Comparison of ENCODE assay signal across 8 cellular contexts in the genomic region with DNA sequence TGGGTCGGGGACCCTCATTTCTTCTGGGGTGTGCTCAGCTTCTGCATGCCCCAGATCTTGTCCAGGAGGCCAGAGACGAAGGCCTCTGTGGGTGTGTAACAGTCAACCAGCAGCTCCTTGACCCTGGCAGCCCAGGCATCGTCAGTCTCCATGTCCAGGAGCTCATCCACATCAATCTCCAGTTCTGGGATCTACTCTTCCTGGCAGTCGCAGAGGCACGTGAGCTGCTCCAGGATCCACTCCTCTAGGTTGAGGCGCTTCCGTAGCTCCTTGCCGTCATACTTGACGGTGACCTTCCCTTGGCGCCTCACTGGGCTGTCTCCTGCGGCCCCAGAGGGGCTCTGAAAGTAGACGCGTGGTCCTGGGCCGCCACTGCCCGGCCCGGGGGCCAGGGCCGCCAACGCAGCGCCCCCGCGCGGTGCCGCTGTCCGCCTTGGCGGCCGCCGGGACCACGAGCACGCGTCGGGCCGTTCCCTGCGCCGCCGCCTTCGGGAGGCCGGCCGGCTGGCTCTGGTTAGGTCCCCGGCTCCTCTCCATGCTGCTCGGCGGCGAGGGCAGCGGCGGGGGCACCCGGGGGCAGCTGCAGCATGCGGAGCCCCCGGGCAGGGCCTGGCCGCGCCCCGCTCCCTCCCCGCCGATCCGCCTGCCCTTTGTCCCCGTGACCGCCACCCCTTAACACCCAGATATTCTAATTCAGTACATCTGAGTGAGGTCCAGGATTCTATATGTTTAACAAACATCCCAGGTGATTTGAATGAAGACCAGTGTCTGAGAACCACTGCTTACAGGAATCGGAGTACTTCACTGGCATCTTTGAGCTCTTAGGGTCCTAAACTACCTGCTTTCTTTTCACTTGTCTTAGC.
DNase-seq lines count a peak whose midpoint lies in the region; ATAC-seq and TF ChIP-seq lines count a peak whose summit lies in the region.
"Had no signal": no experiment of that assay in that cellular context is flagged by ENCODE, and none has a peak within 500 bp of the region (broad histone marks: within the 10 kb centered on the region; RNA-seq: fewer than 3 reads in every experiment).

No MANE protein-coding gene starts in this region.

- H3K9me3 Mint-ChIP-seq in activated CD8-positive, alpha-beta T cell treated with anti-CD3 and anti-CD28 coated beads for 36 hours, result no peaks in the 10 kb centered on the region
- no peaks in the 10 kb centered on the region for H3K9me3 Mint-ChIP-seq in stimulated activated naive CD8-positive, alpha-beta T cell treated with anti-CD3 and anti-CD28 coated beads, Interleukin-15, amount 100 ng/mL, for 72 hours

- H3K27ac ChIP-seq in right atrium auricular region (no peak overlapping the region), OCI-LY7 (ENCODE audit: low read depth, low read length, poor library complexity, severe bottlenecking) (no peak overlapping the region)

- ATAC-seq in GM19397 (IDR thresholded peaks at IDR 0.05; ENCODE audit: unreplicated experiment), result peak; percentile 54
- ATAC-seq in activated CD8-positive, alpha-beta T cell treated with anti-CD3 and anti-CD28 coated beads for 36 hours, result no peak
- ATAC-seq in stimulated activated naive CD8-positive, alpha-beta T cell treated with anti-CD3 and anti-CD28 coated beads, Interleukin-15, amount 100 ng/mL, for 72 hours, result peak; percentile 55

- no peak for TF ChIP-seq CTCF in activated CD8-positive, alpha-beta T cell treated with anti-CD3 and anti-CD28 coated beads for 36 hours (IDR thresholded peaks at IDR 0.05)
- peak; percentile 21 to 60 for TF ChIP-seq CTCF in right atrium auricular region (IDR thresholded peaks at IDR 0.05)
- TF ChIP-seq CTCF in OCI-LY7 (conservative IDR thresholded peaks at IDR 0.05; ENCODE audit: low read length), result no peak

- DNase-seq in activated CD8-positive, alpha-beta T cell treated with anti-CD3 and anti-CD28 coated beads for 36 hours, result no peak
- no peak for DNase-seq in right atrium auricular region (ENCODE audit: low spot score)
- DNase-seq in stimulated activated naive CD8-positive, alpha-beta T cell treated with anti-CD3 and anti-CD28 coated beads, Interleukin-15, amount 100 ng/mL, for 72 hours, result no peak
- no peak for DNase-seq in NCI-H510A (lab: John Stamatoyannopoulos, UW)
- no peak for DNase-seq in OCI-LY7 (ENCODE audit: low spot score)
- DNase-seq in HuH-7 (ENCODE audit: low spot score), result no peak
- DNase-seq: occipital lobe had no signal

- H3K36me3 Mint-ChIP-seq in activated CD8-positive, alpha-beta T cell treated with anti-CD3 and anti-CD28 coated beads for 36 hours (ENCODE audit: low read depth), result no peaks in the 10 kb centered on the region

- peaks cover 18% of the 10 kb centered on the region for H3K27me3 Mint-ChIP-seq in activated CD8-positive, alpha-beta T cell treated with anti-CD3 and anti-CD28 coated beads for 36 hours
- H3K27me3 Mint-ChIP-seq in stimulated activated naive CD8-positive, alpha-beta T cell treated with anti-CD3 and anti-CD28 coated beads, Interleukin-15, amount 100 ng/mL, for 72 hours, result peaks cover 49% of the 10 kb centered on the region

- no peaks in the 10 kb centered on the region for H3K27me3 ChIP-seq in right atrium auricular region

- POLR2A ChIA-PET in activated CD8-positive, alpha-beta T cell treated with anti-CD3 and anti-CD28 coated beads for 36 hours (lab: Charles Lee), result no interaction called here
- POLR2A ChIA-PET in OCI-LY7 (lab: Charles Lee), result interaction anchor here (0.6 kb wide), 2 partner anchors 154 to 372 kb away, joined by 3 to 4 read pairs; no protein-coding TSS in a partner anchor

- no peaks in the 10 kb centered on the region for H3K9me2 ChIP-seq in OCI-LY7 (ENCODE audit: insufficient read depth, low read length)

- H3K4me3 Mint-ChIP-seq in activated CD8-positive, alpha-beta T cell treated with anti-CD3 and anti-CD28 coated beads for 36 hours, result peak overlapping the region; percentile 8
- peak overlapping the region; percentile 61 to 65 for H3K4me3 Mint-ChIP-seq in stimulated activated naive CD8-positive, alpha-beta T cell treated with anti-CD3 and anti-CD28 coated beads, Interleukin-15, amount 100 ng/mL, for 72 hours

- H3K4me3 ChIP-seq in right atrium auricular region (peak overlapping the region in 1 of 2 donors; percentile 41), OCI-LY7 (ENCODE audit: low read depth, low read length, poor library complexity, severe bottlenecking) (no peak overlapping the region)

- no TSS peak for BruUV-seq in OCI-LY7 (replicated peaks; lab: Mats Ljungman, UMichigan)

- intact Hi-C loops in activated CD8-positive, alpha-beta T cell treated with anti-CD3 and anti-CD28 coated beads for 36 hours (cut with micrococcal nuclease), result no loop called here
- intact Hi-C loops in OCI-LY7 (cut with micrococcal nuclease; ENCODE audit: unreplicated experiment), result loop anchor here (5.0 kb wide), 1 partner anchor 39 kb away; no protein-coding TSS in a partner anchor

- no peaks in the 10 kb centered on the region for H4K20me1 ChIP-seq in OCI-LY7 (ENCODE audit: insufficient read depth, low read length)

- H3K4me1 ChIP-seq in right atrium auricular region (no peaks in the 10 kb centered on the region), OCI-LY7 (ENCODE audit: insufficient read depth, low read length, poor library complexity, severe bottlenecking) (no peaks in the 10 kb centered on the region)

- CTCF ChIA-PET in activated CD8-positive, alpha-beta T cell treated with anti-CD3 and anti-CD28 coated beads for 36 hours (lab: Charles Lee), result interaction anchor here (0.6 to 2.0 kb wide), 3 partner anchors 54 to 320 kb away, joined by 3 to 14 read pairs (median 7); no protein-coding TSS in a partner anchor
- CTCF ChIA-PET in OCI-LY7 (lab: Charles Lee; ENCODE audit: unreplicated experiment), result no interaction called here

- no peak overlapping the region for H2AFZ ChIP-seq in OCI-LY7 (ENCODE audit: low read length)

- H3K27ac Mint-ChIP-seq in activated CD8-positive, alpha-beta T cell treated with anti-CD3 and anti-CD28 coated beads for 36 hours, result no peak overlapping the region
- H3K27ac Mint-ChIP-seq in stimulated activated naive CD8-positive, alpha-beta T cell treated with anti-CD3 and anti-CD28 coated beads, Interleukin-15, amount 100 ng/mL, for 72 hours, result no peak overlapping the region

- H3K4me1 Mint-ChIP-seq in activated CD8-positive, alpha-beta T cell treated with anti-CD3 and anti-CD28 coated beads for 36 hours (ENCODE audit: low read depth), result no peaks in the 10 kb centered on the region
- H3K4me1 Mint-ChIP-seq in stimulated activated naive CD8-positive, alpha-beta T cell treated with anti-CD3 and anti-CD28 coated beads, Interleukin-15, amount 100 ng/mL, for 72 hours, result no peaks in the 10 kb centered on the region

- H3K36me3 ChIP-seq in right atrium auricular region (no peaks in the 10 kb centered on the region), OCI-LY7 (ENCODE audit: insufficient read depth, low read length) (no peaks in the 10 kb centered on the region)

- H3K9me3 ChIP-seq in right atrium auricular region (no peaks in the 10 kb centered on the region), OCI-LY7 (ENCODE audit: low read length) (no peaks in the 10 kb centered on the region)

- no peak overlapping the region for H3K4me2 ChIP-seq in OCI-LY7 (ENCODE audit: low read length)

- H3K79me2 ChIP-seq in OCI-LY7 (ENCODE audit: insufficient read depth, low read depth, low read length), result no peaks in the 10 kb centered on the region

Comparison
In these comparisons a context has a peak if more than half of its experiments do, and no peak if none do; other contexts are left out.
1. CTCF ChIP-seq: peak in right atrium auricular region (2 of 2); none in activated CD8-positive, alpha-beta T cell treated with anti-CD3 and anti-CD28 coated beads for 36 hours (single experiment) and OCI-LY7 (single experiment).